Comparison of ENCODE assay signal across 9 cellular contexts in genomic region chr16:53061701-53062159, GRCh38.
A peak's percentile ranks its signal among the peaks of the same experiment; 100 is the strongest.
DNase-seq lines count a peak whose midpoint lies in the region; ATAC-seq and TF ChIP-seq lines count a peak whose summit lies in the region.
"Had no signal": no experiment of that assay in that cellular context is flagged by ENCODE, and none has a peak within 500 bp of the region (broad histone marks: within the 10 kb centered on the region; RNA-seq: fewer than 3 reads in every experiment).

No MANE protein-coding gene starts in this region.

- H3K9me3 Mint-ChIP-seq in central memory CD8-positive, alpha-beta T cell = no peaks in the 10 kb centered on the region

- H3K4me2 ChIP-seq in Loucy (ENCODE audit: low read depth, low read length, poor library complexity, severe bottlenecking) = peak overlapping the region; percentile 5

- peaks cover 7% of the 10 kb centered on the region; the same call in 1 of the 2 replicates for H3K79me2 ChIP-seq in Loucy (ENCODE audit: insufficient read depth, low read length)

- DNase-seq in central memory CD8-positive, alpha-beta T cell (ENCODE audit: low spot score in 2 of 2) = no peak
- peak; percentile 25 to 34 for DNase-seq in stimulated activated CD8-positive, alpha-beta memory T cell treated with anti-CD3 and anti-CD28 coated beads, Interleukin-2, amount 100 ng/mL, for 48 hours (ENCODE audit: low read depth in 2 of 2)
- no peak for DNase-seq in HuH-7 (ENCODE audit: low spot score)
- no peak for DNase-seq in NCI-H2107 (lab: John Stamatoyannopoulos, UW)
- DNase-seq in middle frontal gyrus (ENCODE audit: extremely low spot score, low spot score) = no peak

- H3K27me3 ChIP-seq in Loucy (ENCODE audit: insufficient read depth, low read length, poor library complexity, severe bottlenecking) = no peaks in the 10 kb centered on the region
- H3K27me3 ChIP-seq: SJSA1 had no signal

- peak; percentile 24; the same call in 1 of the 2 replicates for TF ChIP-seq CTCF in Loucy (conservative IDR thresholded peaks at IDR 0.05; ENCODE audit: low read length)

- peak overlapping the region; percentile 22 for H3K4me3 Mint-ChIP-seq in central memory CD8-positive, alpha-beta T cell

- no peaks in the 10 kb centered on the region for H3K36me3 ChIP-seq in Loucy (ENCODE audit: insufficient read depth, low read length)
- H3K36me3 ChIP-seq: SJSA1 had no signal

- no peak overlapping the region for H3K4me3 ChIP-seq in Loucy (ENCODE audit: low read length, poor library complexity, severe bottlenecking)
- H3K4me3 ChIP-seq: SJSA1 had no signal

- no peaks in the 10 kb centered on the region for H4K20me1 ChIP-seq in Loucy (ENCODE audit: insufficient read depth, low read length, poor library complexity, severe bottlenecking)

- no peaks in the 10 kb centered on the region for H3K9me3 ChIP-seq in Loucy (ENCODE audit: insufficient read depth, low read depth, low read length)
- H3K9me3 ChIP-seq: SJSA1 had no signal

- no peaks in the 10 kb centered on the region for H3K27me3 Mint-ChIP-seq in central memory CD8-positive, alpha-beta T cell

- peak overlapping the region; percentile 65 for H3K27ac Mint-ChIP-seq in central memory CD8-positive, alpha-beta T cell (ENCODE audit: low read depth)

- no peak overlapping the region for H3K9ac ChIP-seq in Loucy (ENCODE audit: low read depth, low read length, poor library complexity, severe bottlenecking)

- peaks cover 59% of the 10 kb centered on the region for H3K4me1 Mint-ChIP-seq in central memory CD8-positive, alpha-beta T cell

- H3K4me1 ChIP-seq in Loucy (ENCODE audit: insufficient read depth, low read length, poor library complexity, severe bottlenecking) = no peaks in the 10 kb centered on the region
- H3K4me1 ChIP-seq: SJSA1 had no signal

- peaks cover 2% of the 10 kb centered on the region for H3K36me3 Mint-ChIP-seq in central memory CD8-positive, alpha-beta T cell (ENCODE audit: insufficient read depth)

- H2AFZ ChIP-seq in Loucy (ENCODE audit: low read length) = no peak overlapping the region

- peak; percentile 86 for ATAC-seq in GM18517 (IDR thresholded peaks at IDR 0.05; ENCODE audit: unreplicated experiment)
- peak; percentile 76 for ATAC-seq in GM21737 (IDR thresholded peaks at IDR 0.05; ENCODE audit: unreplicated experiment)
- peak; percentile 52 for ATAC-seq in central memory CD8-positive, alpha-beta T cell (replicated peaks; ENCODE audit: extremely low read depth, poor library complexity, severe bottlenecking)

- no peaks in the 10 kb centered on the region for H3F3A ChIP-seq in Loucy (ENCODE audit: low read depth)

- no peaks in the 10 kb centered on the region for H3K9me2 ChIP-seq in Loucy (replicated peaks; ENCODE audit: low read depth, low read length)

Comparison
In these comparisons a context has a peak if more than half of its experiments do, and no peak if none do; other contexts are left out.
1. DNase-seq: peak in stimulated activated CD8-positive, alpha-beta memory T cell treated with anti-CD3 and anti-CD28 coated beads, Interleukin-2, amount 100 ng/mL, for 48 hours (2 of 2); none in central memory CD8-positive, alpha-beta T cell (0 of 2), HuH-7 (single experiment), NCI-H2107 (single experiment) and middle frontal gyrus (single experiment).
2. Peak in every context shown above with its lines, with median percentiles within 50 percentile points of each other: ATAC-seq.